28 cellular contexts compared by ENCODE assay signal in the genomic region with DNA sequence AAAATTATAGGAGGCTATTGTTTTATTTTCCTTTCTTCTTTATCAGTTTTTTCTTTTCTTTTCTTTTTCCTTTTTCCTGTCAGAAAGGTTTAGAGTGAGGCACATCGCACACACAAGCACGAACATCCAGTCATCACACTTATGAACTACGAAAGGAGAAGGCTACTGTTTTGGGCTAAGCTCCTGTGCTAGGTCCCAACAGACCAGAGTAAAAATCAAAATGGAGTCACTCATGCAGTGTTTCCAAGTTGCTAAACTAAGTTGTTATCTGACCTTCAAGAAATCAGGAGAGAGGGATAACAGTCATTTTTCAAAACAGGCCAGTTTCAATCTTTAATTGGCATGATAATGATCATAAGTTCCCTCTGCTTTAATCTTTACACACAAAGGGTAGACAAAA.
"Had no signal": no experiment of that assay in that cellular context is flagged by ENCODE, and none has a peak within 500 bp of the region (broad histone marks: within the 10 kb centered on the region; RNA-seq: fewer than 3 reads in every experiment).

No MANE protein-coding gene starts in this region.

- H3K27ac ChIP-seq: stomach, suprapubic skin, testis, thoracic aorta, tibial artery, tibial nerve, transverse colon, upper lobe of left lung, upper lobe of right lung, uterus, vagina had no signal

- H3K9me3 ChIP-seq: testis, thoracic aorta, thyroid gland, upper lobe of right lung, uterus, vagina had no signal

- H3K27ac Mint-ChIP-seq: stimulated activated effector memory CD8-positive, alpha-beta T cell treated with anti-CD3 and anti-CD28 coated beads, Interleukin-12 subunit alpha, Interleukin-12 subunit beta, amount 100 ng/mL, for 72 hours; stimulated activated memory B cell treated with anti-CD40 and anti-IgM and Interleukin-4, amounts not matched to agents 10 μg/mL and 1 μg/mL and 100 μg/mL, for 72 hours; stimulated activated naive B cell treated with anti-CD40 and anti-IgM and Interleukin-4, amounts not matched to agents 10 μg/mL and 1 μg/mL and 100 μg/mL, for 72 hours; stimulated activated naive CD8-positive, alpha-beta T cell treated with anti-CD3 and anti-CD28 coated beads, Interleukin-15, amount 100 ng/mL, for 72 hours; stimulated activated naive CD8-positive, alpha-beta T cell treated with anti-CD3 and anti-CD28 coated beads, Interleukin-15, Interleukin-2, amounts not matched to agents 100 ng/mL and 50 ng/mL, for 24 hours; type B pancreatic cell had no signal

- DNase-seq: stimulated activated CD4-positive, alpha-beta T cell treated with anti-CD3 and anti-CD28 coated beads, Interleukin-2, amount 100 ng/mL, for 48 hours; stimulated activated CD4-positive, alpha-beta T cell treated with anti-CD3 and anti-CD28 coated beads, Interleukin-4, amount 100 ng/mL, for 1 hour; stimulated activated CD4-positive, alpha-beta T cell treated with anti-CD3 and anti-CD28 coated beads, Interleukin-4, amount 100 ng/mL, for 4 hours; stimulated activated CD8-positive, alpha-beta memory T cell treated with anti-CD3 and anti-CD28 coated beads, Interleukin-4, amount 100 ng/mL, for 48 hours; stimulated activated naive B cell treated with anti-CD40 and anti-IgM and Interleukin-4, amounts not matched to agents 10 μg/mL and 1 μg/mL and 100 μg/mL, for 72 hours; stimulated activated naive CD4-positive, alpha-beta T cell; stimulated activated naive CD4-positive, alpha-beta T cell treated with Interleukin-2 at 50 U/mL for 16 hours; stimulated activated naive CD8-positive, alpha-beta T cell treated with anti-CD3 and anti-CD28 coated beads, Interleukin-15, amount 100 ng/mL, for 72 hours; stimulated activated naive CD8-positive, alpha-beta T cell treated with anti-CD3 and anti-CD28 coated beads, Interleukin-15, Interleukin-2, amounts not matched to agents 100 U/mL and 50 U/mL, for 24 hours; stomach; substantia nigra; testis; thyroid gland; tibial artery; transverse colon; trophoblast cell; upper lobe of left lung; upper lobe of right lung; uterus had no signal

- H3K36me3 ChIP-seq: stomach, suprapubic skin, thoracic aorta, thyroid gland, tibial artery, tibial nerve, transverse colon, upper lobe of left lung, upper lobe of right lung, uterus, vagina had no signal

- H3K36me3 Mint-ChIP-seq: stimulated activated effector memory CD8-positive, alpha-beta T cell treated with anti-CD3 and anti-CD28 coated beads, Interleukin-12 subunit alpha, Interleukin-12 subunit beta, amount 100 ng/mL, for 72 hours had no signal

- ATAC-seq: stimulated activated effector memory CD8-positive, alpha-beta T cell treated with anti-CD3 and anti-CD28 coated beads, Interleukin-12 subunit alpha, Interleukin-12 subunit beta, amount 100 ng/mL, for 72 hours; stimulated activated memory B cell treated with anti-CD40 and anti-IgM and Interleukin-4, amounts not matched to agents 10 μg/mL and 1 μg/mL and 100 μg/mL, for 72 hours; stimulated activated naive B cell treated with anti-CD40 and anti-IgM and Interleukin-4, amounts not matched to agents 10 μg/mL and 1 μg/mL and 100 μg/mL, for 72 hours; stimulated activated naive CD8-positive, alpha-beta T cell treated with anti-CD3 and anti-CD28 coated beads, Interleukin-15, amount 100 ng/mL, for 72 hours; stimulated activated naive CD8-positive, alpha-beta T cell treated with anti-CD3 and anti-CD28 coated beads, Interleukin-15, Interleukin-2, amounts not matched to agents 100 U/mL and 50 U/mL, for 24 hours; upper lobe of right lung had no signal

- FAIRE-seq: urothelium cell line had no signal

- H3K27me3 ChIP-seq: stomach, suprapubic skin, testis, thyroid gland, tibial artery, tibial nerve, transverse colon, upper lobe of left lung, upper lobe of right lung, uterus, vagina had no signal

- H3K9me3 Mint-ChIP-seq: stimulated activated naive CD8-positive, alpha-beta T cell treated with anti-CD3 and anti-CD28 coated beads, Interleukin-15, Interleukin-2, amounts not matched to agents 100 ng/mL and 50 ng/mL, for 24 hours had no signal

- H3K4me1 ChIP-seq: testis, tibial artery, tibial nerve, upper lobe of left lung, upper lobe of right lung, uterus, vagina had no signal

- H3K4me1 Mint-ChIP-seq: stimulated activated effector memory CD8-positive, alpha-beta T cell treated with anti-CD3 and anti-CD28 coated beads, Interleukin-12 subunit alpha, Interleukin-12 subunit beta, amount 100 ng/mL, for 72 hours; stimulated activated memory B cell treated with anti-CD40 and anti-IgM and Interleukin-4, amounts not matched to agents 10 μg/mL and 1 μg/mL and 100 μg/mL, for 72 hours; stimulated activated naive B cell treated with anti-CD40 and anti-IgM and Interleukin-4, amounts not matched to agents 10 μg/mL and 1 μg/mL and 100 μg/mL, for 72 hours; stimulated activated naive CD8-positive, alpha-beta T cell treated with anti-CD3 and anti-CD28 coated beads, Interleukin-15, amount 100 ng/mL, for 72 hours had no signal

- H3K27me3 Mint-ChIP-seq: stimulated activated memory B cell treated with anti-CD40 and anti-IgM and Interleukin-4, amounts not matched to agents 10 μg/mL and 1 μg/mL and 100 μg/mL, for 72 hours; stimulated activated naive B cell treated with anti-CD40 and anti-IgM and Interleukin-4, amounts not matched to agents 10 μg/mL and 1 μg/mL and 100 μg/mL, for 72 hours; type B pancreatic cell had no signal

- H3K4me3 Mint-ChIP-seq: stimulated activated effector memory CD8-positive, alpha-beta T cell treated with anti-CD3 and anti-CD28 coated beads, Interleukin-12 subunit alpha, Interleukin-12 subunit beta, amount 100 ng/mL, for 72 hours; stimulated activated memory B cell treated with anti-CD40 and anti-IgM and Interleukin-4, amounts not matched to agents 10 μg/mL and 1 μg/mL and 100 μg/mL, for 72 hours; stimulated activated naive B cell treated with anti-CD40 and anti-IgM and Interleukin-4, amounts not matched to agents 10 μg/mL and 1 μg/mL and 100 μg/mL, for 72 hours; stimulated activated naive CD8-positive, alpha-beta T cell treated with anti-CD3 and anti-CD28 coated beads, Interleukin-15, amount 100 ng/mL, for 72 hours; stimulated activated naive CD8-positive, alpha-beta T cell treated with anti-CD3 and anti-CD28 coated beads, Interleukin-15, Interleukin-2, amounts not matched to agents 100 ng/mL and 50 ng/mL, for 24 hours had no signal

- H3K4me3 ChIP-seq: stomach, suprapubic skin, testis, thoracic aorta, thyroid gland, tibial artery, tibial nerve, transverse colon, upper lobe of left lung, upper lobe of right lung, uterus, vagina had no signal
